In the genomic region with DNA sequence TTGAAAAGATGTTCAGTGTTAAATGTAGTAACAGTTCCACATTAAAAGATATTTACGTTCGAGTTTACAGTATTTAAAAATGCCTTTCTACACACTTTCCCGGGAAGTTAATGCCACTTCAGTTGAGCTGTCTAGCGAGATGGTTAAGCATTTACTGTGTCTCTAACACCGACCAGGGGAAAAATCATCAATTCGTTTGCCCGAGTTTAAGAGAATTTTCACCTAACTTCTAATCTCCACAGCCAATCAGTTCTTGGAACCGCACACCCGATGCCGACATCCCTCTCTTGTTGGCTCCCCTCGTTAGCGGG, we compare ENCODE assay signal across 9 cellular contexts. TPM values are rescaled to one million over a fixed set of nuclear protein-coding genes. Genes with fewer than 3 reads are reported as not detected.
DNase-seq lines count a peak whose midpoint lies in the region; ATAC-seq lines count a peak whose summit lies in the region.
"Had no signal": no experiment of that assay in that cellular context is flagged by ENCODE, and none has a peak within 500 bp of the region (broad histone marks: within the 10 kb centered on the region; RNA-seq: fewer than 3 reads in every experiment).

No MANE protein-coding gene starts in this region.

- H3K27me3 ChIP-seq in HAP-1 (ENCODE audit: low read depth) (no peaks in the 10 kb centered on the region), iPS DF 6.9 (ENCODE audit: control insufficient read depth, insufficient read depth, low read length) (no peaks in the 10 kb centered on the region)

- H3K4me1 ChIP-seq in HAP-1: peaks cover 39% of the 10 kb centered on the region
- H3K4me1 ChIP-seq in iPS DF 6.9 (ENCODE audit: control insufficient read depth, insufficient read depth, low read length): no peaks in the 10 kb centered on the region

- H3K9me3 Mint-ChIP-seq in activated CD4-positive, alpha-beta memory T cell treated with anti-CD3 and anti-CD28 coated beads for 36 hours: no peaks in the 10 kb centered on the region
- peaks cover 0 to 3% of the 10 kb centered on the region in 2 donors for H3K9me3 Mint-ChIP-seq in stimulated activated naive B cell treated with anti-CD40 and anti-IgM and Interleukin-4, amounts not matched to agents 10 μg/mL and 1 μg/mL and 100 μg/mL, for 72 hours

- DNase-seq in HAP-1 (ENCODE audit: low spot score in 2 of 2): no peak
- DNase-seq in activated CD4-positive, alpha-beta memory T cell treated with anti-CD3 and anti-CD28 coated beads for 36 hours: no peak
- DNase-seq in iPS DF 6.9 (ENCODE audit: low read depth, low spot score): no peak
- DNase-seq in stimulated activated naive B cell treated with anti-CD40 and anti-IgM and Interleukin-4, amounts not matched to agents 10 μg/mL and 1 μg/mL and 100 μg/mL, for 72 hours: no peak
- no peak for DNase-seq in G401 (ENCODE audit: low spot score)
- no peak for DNase-seq in stimulated activated CD8-positive, alpha-beta memory T cell treated with anti-CD3 and anti-CD28 coated beads, Interleukin-4, amount 100 ng/mL, for 48 hours
- no peak for DNase-seq in stimulated activated CD4-positive, alpha-beta T cell treated with anti-CD3 and anti-CD28 coated beads, Interleukin-2, amount 100 ng/mL, for 48 hours

- in situ Hi-C loops in HAP-1 (cut with MboI; ENCODE audit: low sequenced_read_pairs) (loop anchor here (25.0 kb wide), 1 partner anchor 1033 kb away; a partner anchor contains a TSS), G401 (cut with HindIII; ENCODE audit: low sequenced_read_pairs) (no loop called here)

- H3K27ac ChIP-seq in iPS DF 6.9 (ENCODE audit: low read length): no peak overlapping the region

- WGBS in iPS DF 6.9 (ENCODE audit: insufficient coverage, insufficient read length): no CpG with 5 or more reads among the region's 12 CpGs

- intact Hi-C loops in activated CD4-positive, alpha-beta memory T cell treated with anti-CD3 and anti-CD28 coated beads for 36 hours (cut with micrococcal nuclease): loop anchor here (1.0 to 5.0 kb wide), 3 partner anchors 37 to 903 kb away; a partner anchor contains a TSS

- H3K36me3 ChIP-seq in HAP-1 (replicated peaks): no peaks in the 10 kb centered on the region
- H3K36me3 ChIP-seq in iPS DF 6.9 (ENCODE audit: control insufficient read depth, insufficient read depth, low read length): no peaks in the 10 kb centered on the region

- CTCF ChIA-PET in activated CD4-positive, alpha-beta memory T cell treated with anti-CD3 and anti-CD28 coated beads for 36 hours (lab: Charles Lee): interaction anchor here (0.9 to 1.8 kb wide), 13 partner anchors 10 to 174 kb away, joined by 3 to 9 read pairs (median 4); a partner anchor contains a TSS

- peak overlapping the region; percentile 85 for H3K4me3 Mint-ChIP-seq in activated CD4-positive, alpha-beta memory T cell treated with anti-CD3 and anti-CD28 coated beads for 36 hours
- H3K4me3 Mint-ChIP-seq in stimulated activated naive B cell treated with anti-CD40 and anti-IgM and Interleukin-4, amounts not matched to agents 10 μg/mL and 1 μg/mL and 100 μg/mL, for 72 hours: peak overlapping the region; percentile 96 to 99

- H3K27ac Mint-ChIP-seq in activated CD4-positive, alpha-beta memory T cell treated with anti-CD3 and anti-CD28 coated beads for 36 hours: peak overlapping the region; percentile 95
- peak overlapping the region; percentile 98 for H3K27ac Mint-ChIP-seq in stimulated activated naive B cell treated with anti-CD40 and anti-IgM and Interleukin-4, amounts not matched to agents 10 μg/mL and 1 μg/mL and 100 μg/mL, for 72 hours

- ATAC-seq in stimulated activated naive B cell treated with anti-CD40 and anti-IgM and Interleukin-4, amounts not matched to agents 10 μg/mL and 1 μg/mL and 100 μg/mL, for 72 hours (replicated peaks): peak in 1 of 2 donors; percentile 0
- ATAC-seq in GM19455 (IDR thresholded peaks at IDR 0.05; ENCODE audit: unreplicated experiment): no peak

- H3K4me3 ChIP-seq in HAP-1 (peak overlapping the region; percentile 92), iPS DF 6.9 (ENCODE audit: low read length) (peak overlapping the region; percentile 94; the same call in 1 of the 2 replicates)

- POLR2A ChIA-PET in activated CD4-positive, alpha-beta memory T cell treated with anti-CD3 and anti-CD28 coated beads for 36 hours (lab: Charles Lee): interaction anchor here (0.8 to 3.1 kb wide), 7 partner anchors 9 to 171 kb away, joined by 3 to 32 read pairs (median 4); a partner anchor contains a TSS

- H3K36me3 Mint-ChIP-seq in activated CD4-positive, alpha-beta memory T cell treated with anti-CD3 and anti-CD28 coated beads for 36 hours: peaks cover 21% of the 10 kb centered on the region
- peaks cover 8 to 20% of the 10 kb centered on the region in 2 donors for H3K36me3 Mint-ChIP-seq in stimulated activated naive B cell treated with anti-CD40 and anti-IgM and Interleukin-4, amounts not matched to agents 10 μg/mL and 1 μg/mL and 100 μg/mL, for 72 hours

- no peaks in the 10 kb centered on the region for H3K27me3 Mint-ChIP-seq in activated CD4-positive, alpha-beta memory T cell treated with anti-CD3 and anti-CD28 coated beads for 36 hours
- no peaks in the 10 kb centered on the region for H3K27me3 Mint-ChIP-seq in stimulated activated naive B cell treated with anti-CD40 and anti-IgM and Interleukin-4, amounts not matched to agents 10 μg/mL and 1 μg/mL and 100 μg/mL, for 72 hours

- H3K4me1 Mint-ChIP-seq in activated CD4-positive, alpha-beta memory T cell treated with anti-CD3 and anti-CD28 coated beads for 36 hours (ENCODE audit: low read depth): peaks cover 61% of the 10 kb centered on the region
- peaks cover 22 to 57% of the 10 kb centered on the region in 2 donors for H3K4me1 Mint-ChIP-seq in stimulated activated naive B cell treated with anti-CD40 and anti-IgM and Interleukin-4, amounts not matched to agents 10 μg/mL and 1 μg/mL and 100 μg/mL, for 72 hours

- H3K9me3 ChIP-seq in HAP-1 (no peaks in the 10 kb centered on the region), iPS DF 6.9 (ENCODE audit: control insufficient read depth, insufficient read depth, low read length) (no peaks in the 10 kb centered on the region)

RNA-seq across cellular contexts. Expression of a gene that starts 58.2 kb away (rescaled TPM):
- total RNA-seq in activated CD4-positive, alpha-beta memory T cell treated with anti-CD3 and anti-CD28 coated beads for 36 hours: not detected
- not detected in 2 replicates for total RNA-seq in G401 (2014; rRNA removed; shearing (Covaris generic))
- total RNA-seq: myocyte had no signal
